In the genomic region with DNA sequence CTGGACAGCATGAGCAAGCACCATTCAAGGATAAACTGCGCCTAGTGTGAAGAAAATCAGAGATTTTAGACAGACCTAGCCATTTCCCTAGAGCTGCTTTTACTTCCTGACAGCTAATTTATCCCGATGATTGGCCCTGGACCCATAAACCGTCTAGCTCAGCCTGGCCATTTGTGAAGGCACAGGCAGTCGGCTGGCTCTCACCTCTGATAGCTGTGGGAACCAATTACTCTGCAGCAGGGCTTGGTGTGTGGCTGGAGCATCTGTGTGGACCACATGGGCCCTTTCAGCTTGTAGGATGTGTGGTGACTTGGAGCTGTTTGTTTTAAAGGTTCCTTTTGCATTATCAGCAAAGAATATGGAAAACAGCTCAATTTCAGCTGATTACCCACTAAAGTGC, we compare ENCODE assay signal across 22 cellular contexts.
DNase-seq lines count a peak whose midpoint lies in the region; ATAC-seq and TF ChIP-seq lines count a peak whose summit lies in the region.
"Had no signal": no experiment of that assay in that cellular context is flagged by ENCODE, and none has a peak within 500 bp of the region (broad histone marks: within the 10 kb centered on the region; RNA-seq: fewer than 3 reads in every experiment).

No MANE protein-coding gene starts in this region.

- H3K18ac ChIP-seq in IMR-90 (ENCODE audit: low read depth, low read length): no peak overlapping the region

- H3K4me3 ChIP-seq in Caco-2 (ENCODE audit: low read depth, low read length) (no peak overlapping the region), IMR-90 (ENCODE audit: insufficient read depth, low read depth, low read length) (no peak overlapping the region), esophagus muscularis mucosa (no peak overlapping the region), neural progenitor cell (no peak overlapping the region)
- H3K4me3 ChIP-seq: GM23248, MG63, SJSA1 had no signal

- no peak overlapping the region for H3K9ac ChIP-seq in IMR-90 (ENCODE audit: low read depth, low read length)
- no peak overlapping the region for H3K9ac ChIP-seq in neural progenitor cell
- H3K9ac ChIP-seq: GM23248 had no signal

- TF ChIP-seq CTCF in Caco-2 (IDR thresholded peaks at IDR 0.05; ENCODE audit: insufficient read depth in 1 of 2, low read depth in 1 of 2, low read length in 1 of 2, severe bottlenecking in 1 of 2, unreplicated experiment in 1 of 2) (no peak), IMR-90 (conservative IDR thresholded peaks at IDR 0.05; ENCODE audit: low read depth, low read length) (no peak), esophagus muscularis mucosa (IDR thresholded peaks at IDR 0.05) (no peak), neural progenitor cell (IDR thresholded peaks at IDR 0.05) (no peak), GM10266 (IDR thresholded peaks at IDR 0.05; ENCODE audit: control insufficient read depth, insufficient read depth, low read depth, missing control alignments) (no peak)

- no peak overlapping the region for H2BK20ac ChIP-seq in IMR-90 (ENCODE audit: low read depth, low read length)

- H4K20me1 ChIP-seq in IMR-90 (ENCODE audit: insufficient read depth, low read length) (no peaks in the 10 kb centered on the region), neural progenitor cell (ENCODE audit: low read depth) (no peaks in the 10 kb centered on the region)

- H3K27ac ChIP-seq in IMR-90 (ENCODE audit: insufficient read depth, low read length) (no peak overlapping the region), esophagus muscularis mucosa (replicated peaks in 1 of 4) (no peak overlapping the region), neural progenitor cell (no peak overlapping the region)
- H3K27ac ChIP-seq: C4-2B, GM23248, SJSA1 had no signal

- no peak for TF ChIP-seq EP300 in esophagus muscularis mucosa (IDR thresholded peaks at IDR 0.05)

- H3K9me3 ChIP-seq in Caco-2 (no peaks in the 10 kb centered on the region), IMR-90 (ENCODE audit: control insufficient read depth, insufficient read depth, low read length) (no peaks in the 10 kb centered on the region), esophagus muscularis mucosa (no peaks in the 10 kb centered on the region), neural progenitor cell (ENCODE audit: low read depth) (no peaks in the 10 kb centered on the region)
- H3K9me3 ChIP-seq: MG63, SJSA1 had no signal

- H2BK120ac ChIP-seq in IMR-90 (ENCODE audit: low read depth, low read length): no peak overlapping the region

- no peak overlapping the region for H3K4ac ChIP-seq in IMR-90 (ENCODE audit: low read depth, low read length)

- no peak for TF ChIP-seq RAD21 in IMR-90 (IDR thresholded peaks at IDR 0.05; ENCODE audit: low read length)

- H3K4me1 ChIP-seq in Caco-2 (peaks cover 18% of the 10 kb centered on the region), IMR-90 (ENCODE audit: control insufficient read depth, insufficient read depth, low read length) (no peaks in the 10 kb centered on the region), esophagus muscularis mucosa (no peaks in the 10 kb centered on the region), neural progenitor cell (no peaks in the 10 kb centered on the region)
- H3K4me1 ChIP-seq: SJSA1 had no signal

- intact Hi-C loops in Caco-2 (cut with micrococcal nuclease; ENCODE audit: unreplicated experiment) (no loop called here), IMR-90 (cut with micrococcal nuclease) (no loop called here), esophagus muscularis mucosa (cut with DNase I) (no loop called here)

- CTCF ChIA-PET in Caco-2 (lab: Charles Lee) (no interaction called here), IMR-90 (lab: Yijun Ruan, JAX) (no interaction called here)

- H2BK5ac ChIP-seq in IMR-90 (ENCODE audit: low read depth, low read length, poor library complexity, severe bottlenecking): no peak overlapping the region

- no peak overlapping the region for H2AK9ac ChIP-seq in IMR-90 (replicated peaks; ENCODE audit: low read depth, low read length, poor library complexity)

- TF ChIP-seq POLR2A in IMR-90 (IDR thresholded peaks at IDR 0.05; ENCODE audit: low read depth, low read length): no peak
- TF ChIP-seq POLR2A in esophagus muscularis mucosa (IDR thresholded peaks at IDR 0.05; ENCODE audit: low read depth): no peak

- no peak overlapping the region for H3K4me3 Mint-ChIP-seq in Caco-2 (ENCODE audit: unreplicated experiment)
- no peak overlapping the region for H3K4me3 Mint-ChIP-seq in neural progenitor cell
- H3K4me3 Mint-ChIP-seq: B cell; CD8-positive, alpha-beta memory T cell; H9 had no signal

- ATAC-seq in IMR-90 (ENCODE audit: low read depth): no peak

- no peak overlapping the region for H2BK15ac ChIP-seq in IMR-90 (ENCODE audit: low read depth, low read length)

- no peaks in the 10 kb centered on the region for H3K79me1 ChIP-seq in IMR-90 (ENCODE audit: low read depth in 1 of 2, low read length in 2 of 2)

- BruUV-seq in Caco-2 (replicated peaks; lab: Mats Ljungman, UMichigan) (no TSS peak), IMR-90 (replicated peaks; lab: Mats Ljungman, UMichigan) (no TSS peak)

- H2AFZ ChIP-seq in IMR-90 (replicated peaks; ENCODE audit: low read length, poor library complexity) (peak overlapping the region; percentile 41), neural progenitor cell (replicated peaks) (peak overlapping the region; percentile 64)
- H2AFZ ChIP-seq: GM23248 had no signal

- no peaks in the 10 kb centered on the region for H3K9me1 ChIP-seq in IMR-90 (ENCODE audit: insufficient read depth, low read length)

- H3K36me3 Mint-ChIP-seq in Caco-2 (ENCODE audit: insufficient read depth, unreplicated experiment): no peaks in the 10 kb centered on the region
- H3K36me3 Mint-ChIP-seq in neural progenitor cell: no peaks in the 10 kb centered on the region
- H3K36me3 Mint-ChIP-seq: CD8-positive, alpha-beta memory T cell had no signal

- no peaks in the 10 kb centered on the region for H3K27me3 ChIP-seq in Caco-2 (replicated peaks; ENCODE audit: control insufficient read depth, insufficient read depth, low read length)
- H3K27me3 ChIP-seq in IMR-90 (ENCODE audit: control insufficient read depth, insufficient read depth, low read length): no peaks in the 10 kb centered on the region
- H3K27me3 ChIP-seq in esophagus muscularis mucosa: no peaks in the 10 kb centered on the region
- no peaks in the 10 kb centered on the region for H3K27me3 ChIP-seq in neural progenitor cell
- H3K27me3 ChIP-seq: MG63, SJSA1 had no signal

- H3K56ac ChIP-seq in IMR-90 (ENCODE audit: extremely low read depth, insufficient read depth, low read length): no peak overlapping the region

- H3K4me1 Mint-ChIP-seq in Caco-2 (ENCODE audit: low read depth, unreplicated experiment): peaks cover 13% of the 10 kb centered on the region
- H3K4me1 Mint-ChIP-seq in neural progenitor cell: peaks cover 6% of the 10 kb centered on the region
- H3K4me1 Mint-ChIP-seq: B cell; CD8-positive, alpha-beta memory T cell had no signal

- H4K91ac ChIP-seq in IMR-90 (ENCODE audit: insufficient read depth, low read depth, low read length): no peak overlapping the region

- H3K27me3 Mint-ChIP-seq in Caco-2 (ENCODE audit: insufficient read depth, unreplicated experiment): no peaks in the 10 kb centered on the region
- H3K27me3 Mint-ChIP-seq in neural progenitor cell (ENCODE audit: insufficient read depth, low read depth): no peaks in the 10 kb centered on the region
- H3K27me3 Mint-ChIP-seq: B cell had no signal

- H3K79me2 ChIP-seq in neural progenitor cell (ENCODE audit: low read depth): no peaks in the 10 kb centered on the region

- no peak overlapping the region for H4K8ac ChIP-seq in IMR-90 (ENCODE audit: low read depth in 2 of 2, low read length in 2 of 2)

- no peak overlapping the region for H2AK5ac ChIP-seq in IMR-90 (ENCODE audit: low read depth, low read length)

- no peak overlapping the region for H3K23ac ChIP-seq in IMR-90 (ENCODE audit: low read depth, low read length)

- DNase-seq in Caco-2 (no peak), IMR-90 (no peak), esophagus muscularis mucosa (ENCODE audit: extremely low spot score) (peak; percentile 62), neural progenitor cell (ENCODE audit: low spot score) (no peak), GM10266 (ENCODE audit: extremely low spot score) (no peak), COR-L47 (lab: John Stamatoyannopoulos, UW) (no peak), 8988T (no peak)
- DNase-seq: CD8-positive, alpha-beta memory T cell; GM23248; H9; KG1; MG63; NCI-H1105 treated with DMSO at 0.1 percent for 48 hours; NCI-H146; NCI-H1930; NCI-H2227 treated with DMSO at 0.1 percent for 48 hours; NCI-H748 treated with DMSO at 0.1 percent for 48 hours; Right ventricle myocardium superior; RPMI8226 had no signal

- in situ Hi-C loops in IMR-90 (cut with MboI; ENCODE audit: low sequenced_read_pairs): no loop called here

- H3K4me2 ChIP-seq in IMR-90 (ENCODE audit: low read depth, low read length) (no peak overlapping the region), neural progenitor cell (no peak overlapping the region)

- no peaks in the 10 kb centered on the region for H3F3A ChIP-seq in neural progenitor cell (ENCODE audit: low read depth)

- POLR2A ChIA-PET in Caco-2 (lab: Charles Lee): no interaction called here
- POLR2A ChIA-PET in IMR-90 (lab: Charles Lee; ENCODE audit: unreplicated experiment): no interaction called here

- no CpG with 5 or more reads among the region's 4 CpGs for WGBS in IMR-90 (ENCODE audit: extremely low coverage in 2 of 2, insufficient read length in 1 of 2), 2 experiments
- 54% methylated on average over 4 of the region's 4 CpGs for WGBS in esophagus muscularis mucosa

- H3K9me3 Mint-ChIP-seq in Caco-2 (ENCODE audit: unreplicated experiment) (no peaks in the 10 kb centered on the region), neural progenitor cell (no peaks in the 10 kb centered on the region)
- H3K9me3 Mint-ChIP-seq: CD8-positive, alpha-beta memory T cell had no signal

- dilution Hi-C loops in IMR-90 (cut with HindIII; ENCODE audit: low sequenced_read_pairs, unreplicated experiment): no loop called here

- H3K36me3 ChIP-seq in Caco-2 (ENCODE audit: control insufficient read depth, insufficient read depth, low read length) (no peaks in the 10 kb centered on the region), IMR-90 (ENCODE audit: control insufficient read depth, insufficient read depth, low read length) (no peaks in the 10 kb centered on the region), esophagus muscularis mucosa (no peaks in the 10 kb centered on the region), neural progenitor cell (no peaks in the 10 kb centered on the region)
- H3K36me3 ChIP-seq: MG63, SJSA1 had no signal

- H4K5ac ChIP-seq in IMR-90 (ENCODE audit: low read depth, low read length): no peak overlapping the region

- peak overlapping the region; percentile 37 for H3K27ac Mint-ChIP-seq in Caco-2 (ENCODE audit: unreplicated experiment)
- no peak overlapping the region for H3K27ac Mint-ChIP-seq in neural progenitor cell
- H3K27ac Mint-ChIP-seq: B cell; CD8-positive, alpha-beta memory T cell; H9 had no signal

- H3K14ac ChIP-seq in IMR-90 (replicated peaks; ENCODE audit: low read depth, low read length): no peak overlapping the region

TF ChIP-seq in IMR-90, 13 proteins besides CTCF, POLR2A, EP300 and RAD21:
- TF ChIP-seq CEBPB (IDR thresholded peaks at IDR 0.05; ENCODE audit: low read depth, low read length): no peak
